In the genomic region with DNA sequence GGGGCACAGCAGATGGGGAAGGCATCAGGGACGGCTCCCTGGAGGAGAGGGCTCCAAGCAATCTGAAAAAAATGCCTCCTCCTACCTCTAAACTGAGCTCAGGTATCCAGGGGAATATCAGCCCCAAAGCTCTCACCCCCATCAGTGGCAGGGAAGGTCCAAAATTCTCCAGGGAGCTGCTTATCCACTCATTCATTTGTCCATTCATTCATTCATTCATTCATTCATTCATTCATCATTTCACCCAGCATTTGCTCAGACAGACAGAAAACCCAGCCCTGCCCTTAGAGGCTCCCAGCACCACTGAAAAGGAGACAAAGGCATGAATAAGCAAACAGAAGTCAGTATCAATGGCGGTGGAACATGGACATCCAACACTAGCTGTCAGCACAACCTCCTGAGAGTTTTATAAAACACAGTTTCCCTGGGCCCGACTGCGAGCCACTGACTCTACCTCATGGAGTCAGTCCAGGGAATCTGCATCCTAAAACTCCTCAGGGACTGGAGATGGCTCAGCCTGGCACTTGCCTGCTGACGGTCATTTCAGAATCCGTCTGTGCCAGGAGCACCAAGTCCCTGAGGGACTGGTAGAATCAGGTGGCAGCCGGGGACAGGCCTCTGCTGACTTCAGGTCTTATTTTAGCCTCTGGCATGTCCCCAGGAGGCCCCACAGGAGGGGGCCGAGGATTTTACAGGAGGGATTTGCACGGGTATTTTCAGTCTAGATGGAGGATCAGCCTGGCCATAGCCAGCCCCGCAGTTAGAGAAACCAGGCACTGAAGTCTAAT, we compare ENCODE assay signal across 2 cellular contexts.
TF ChIP-seq lines count a peak whose summit lies in the region.

No MANE protein-coding gene starts in this region.

TF ChIP-seq in GM12878, 131 proteins besides CTCF, POLR2A, EP300 and RAD21:
- TF ChIP-seq ETV6 (conservative IDR thresholded peaks at IDR 0.05 in 1 of 2, IDR thresholded peaks at IDR 0.05 in 1 of 2; ENCODE audit: borderline replicate concordance in 1 of 2, low read depth in 1 of 2) (no peak), FOXK2 (IDR thresholded peaks at IDR 0.05) (no peak), SPI1 (IDR thresholded peaks at IDR 0.05; ENCODE audit: borderline replicate concordance, insufficient read depth, low read depth, low read length) (no peak), SMAD5 (IDR thresholded peaks at IDR 0.05; ENCODE audit: low read depth) (no peak), EZH2 (IDR thresholded peaks at IDR 0.05; ENCODE audit: borderline replicate concordance, control insufficient read depth, low read depth, low read length) (no peak), TCF12 (IDR thresholded peaks at IDR 0.05; ENCODE audit: low read depth, low read length) (no peak), ZNF24 (IDR thresholded peaks at IDR 0.05) (0 out of 2 replicates have a peak, but pooled peaks have one; percentile 41)

TF ChIP-seq in SK-N-SH treated with all-trans-retinoic acid at 6 μM for 48 hours, 23 proteins besides CTCF, POLR2A, EP300 and RAD21:
- TF ChIP-seq CREB5 (CRISPR knock-in tag; IDR thresholded peaks at IDR 0.05; ENCODE audit: low read depth), result no peak
- TF ChIP-seq ISL1 (CRISPR knock-in tag; IDR thresholded peaks at IDR 0.05), result no peak
- no peak for TF ChIP-seq TCF4 (CRISPR knock-in tag; IDR thresholded peaks at IDR 0.05; ENCODE audit: borderline replicate concordance)
- no peak for TF ChIP-seq GLIS3 (CRISPR knock-in tag; IDR thresholded peaks at IDR 0.05)
- no peak for TF ChIP-seq CSRNP3 (CRISPR knock-in tag; IDR thresholded peaks at IDR 0.05)
- no peak for TF ChIP-seq RARB (CRISPR knock-in tag; IDR thresholded peaks at IDR 0.05)
- TF ChIP-seq PPARA (CRISPR knock-in tag; IDR thresholded peaks at IDR 0.05; ENCODE audit: borderline replicate concordance), result no peak
- no peak for TF ChIP-seq SNAI2 (CRISPR knock-in tag; IDR thresholded peaks at IDR 0.05)
